ENCODE assay signal across 33 cellular contexts in genomic region chr10:1716839-1717238, GRCh38. TPM values are rescaled to one million over a fixed set of nuclear protein-coding genes. Genes with fewer than 3 reads are reported as not detected.
"Had no signal": no experiment of that assay in that cellular context is flagged by ENCODE, and none has a peak within 500 bp of the region (broad histone marks: within the 10 kb centered on the region; RNA-seq: fewer than 3 reads in every experiment).

No MANE protein-coding gene starts in this region.

- H3K9me3 ChIP-seq: ascending aorta, breast epithelium, colonic mucosa, esophagus squamous epithelium, gastroesophageal sphincter had no signal

- FAIRE-seq: endometrium, endothelial cell of umbilical vein had no signal

- H3K4me1 ChIP-seq: ascending aorta, breast epithelium, colonic mucosa, gastroesophageal sphincter, heart right ventricle had no signal

- H3K4me3 ChIP-seq: ascending aorta, breast epithelium, cardiac muscle cell, colonic mucosa, esophagus squamous epithelium, gastroesophageal sphincter, heart right ventricle had no signal

- H3K27ac Mint-ChIP-seq: activated CD4-positive, alpha-beta memory T cell treated with anti-CD3 and anti-CD28 coated beads, Interleukin-2, amount 10 ng/mL, durations not matched to agents 7 days and 5 days; activated CD4-positive, alpha-beta T cell treated with anti-CD3 and anti-CD28 coated beads, Interleukin-2, amount 10 ng/mL, durations not matched to agents 7 days and 5 days; activated naive CD4-positive, alpha-beta T cell treated with anti-CD3 and anti-CD28 coated beads, Interleukin-2, amount 10 ng/mL, durations not matched to agents 7 days and 5 days; activated naive CD4-positive, alpha-beta T cell treated with anti-CD3 and anti-CD28 coated beads, Interleukin-2, amount 50 U/mL, for 72 hours; activated naive CD8-positive, alpha-beta T cell treated with anti-CD3 and anti-CD28 coated beads, Interleukin-2, amount 10 ng/mL, durations not matched to agents 7 days and 5 days; activated T-cell treated with anti-CD3 and anti-CD28 coated beads, Interleukin-2, amount 50 U/mL, for 24 hours; activated T-cell treated with anti-CD3 and anti-CD28 coated beads, Interleukin-2, amount 50 U/mL, for 72 hours; brain had no signal

- H3K27me3 Mint-ChIP-seq: brain had no signal

- DNase-seq: activated CD4-positive, alpha-beta memory T cell treated with anti-CD3 and anti-CD28 coated beads, Interleukin-2, amount 10 ng/mL, durations not matched to agents 7 days and 5 days; activated CD4-positive, alpha-beta T cell treated with anti-CD3 and anti-CD28 coated beads for 1 hour; activated CD4-positive, alpha-beta T cell treated with anti-CD3 and anti-CD28 coated beads for 4 hours; activated CD4-positive, alpha-beta T cell treated with anti-CD3 and anti-CD28 coated beads, Interleukin-2, amount 10 ng/mL, durations not matched to agents 7 days and 5 days; activated CD4-positive, alpha-beta T cell treated with anti-CD3 and anti-CD28 coated beads, Interleukin-2, amount 50 U/mL, for 4 hours; activated CD8-positive, alpha-beta memory T cell treated with anti-CD3 and anti-CD28 coated beads, Interleukin-2, amount 50 U/mL, for 48 hours; activated gamma-delta T cell; activated naive CD4-positive, alpha-beta T cell; activated naive CD4-positive, alpha-beta T cell treated with anti-CD3 and anti-CD28 coated beads, Interleukin-2, amount 10 ng/mL, durations not matched to agents 7 days and 5 days; activated naive CD8-positive, alpha-beta T cell treated with anti-CD3 and anti-CD28 coated beads, Interleukin-2, amount 10 ng/mL, durations not matched to agents 7 days and 5 days; activated T-cell treated with anti-CD3 and anti-CD28 coated beads for 4 hours; activated T-cell treated with anti-CD3 and anti-CD28 coated beads, Interleukin-2, amount 50 U/mL, for 24 hours; activated T-cell treated with anti-CD3 and anti-CD28 coated beads, Interleukin-2, amount 50 U/mL, for 72 hours; central memory CD4-positive, alpha-beta T cell; cerebellar nuclear complex; colonic mucosa; effector CD8-positive, alpha-beta T cell; esophagus squamous epithelium; foreskin melanocyte; heart right ventricle; T-helper 2 cell had no signal

- H3K27me3 ChIP-seq: ascending aorta, cardiac muscle cell, colonic mucosa had no signal

- H3K4me1 Mint-ChIP-seq: activated CD4-positive, alpha-beta memory T cell treated with anti-CD3 and anti-CD28 coated beads, Interleukin-2, amount 10 ng/mL, durations not matched to agents 7 days and 5 days; activated CD4-positive, alpha-beta T cell treated with anti-CD3 and anti-CD28 coated beads, Interleukin-2, amount 10 ng/mL, durations not matched to agents 7 days and 5 days; activated naive CD4-positive, alpha-beta T cell treated with anti-CD3 and anti-CD28 coated beads, Interleukin-2, amount 10 ng/mL, durations not matched to agents 7 days and 5 days; activated naive CD8-positive, alpha-beta T cell treated with anti-CD3 and anti-CD28 coated beads, Interleukin-2, amount 10 ng/mL, durations not matched to agents 7 days and 5 days had no signal

- H3K9me3 Mint-ChIP-seq: activated CD4-positive, alpha-beta memory T cell treated with anti-CD3 and anti-CD28 coated beads, Interleukin-2, amount 10 ng/mL, durations not matched to agents 7 days and 5 days; activated CD4-positive, alpha-beta T cell treated with anti-CD3 and anti-CD28 coated beads, Interleukin-2, amount 10 ng/mL, durations not matched to agents 7 days and 5 days; activated naive CD4-positive, alpha-beta T cell treated with anti-CD3 and anti-CD28 coated beads, Interleukin-2, amount 10 ng/mL, durations not matched to agents 7 days and 5 days; activated naive CD8-positive, alpha-beta T cell treated with anti-CD3 and anti-CD28 coated beads, Interleukin-2, amount 10 ng/mL, durations not matched to agents 7 days and 5 days; activated T-cell treated with anti-CD3 and anti-CD28 coated beads, Interleukin-2, amount 50 U/mL, for 24 hours; activated T-cell treated with anti-CD3 and anti-CD28 coated beads, Interleukin-2, amount 50 U/mL, for 72 hours had no signal

- H3K4me3 Mint-ChIP-seq: activated CD4-positive, alpha-beta memory T cell treated with anti-CD3 and anti-CD28 coated beads, Interleukin-2, amount 10 ng/mL, durations not matched to agents 7 days and 5 days; activated CD4-positive, alpha-beta T cell treated with anti-CD3 and anti-CD28 coated beads, Interleukin-2, amount 10 ng/mL, durations not matched to agents 7 days and 5 days; activated naive CD4-positive, alpha-beta T cell treated with anti-CD3 and anti-CD28 coated beads, Interleukin-2, amount 10 ng/mL, durations not matched to agents 7 days and 5 days; activated naive CD8-positive, alpha-beta T cell treated with anti-CD3 and anti-CD28 coated beads, Interleukin-2, amount 10 ng/mL, durations not matched to agents 7 days and 5 days; activated T-cell treated with anti-CD3 and anti-CD28 coated beads, Interleukin-2, amount 50 U/mL, for 24 hours; activated T-cell treated with anti-CD3 and anti-CD28 coated beads, Interleukin-2, amount 50 U/mL, for 72 hours; brain had no signal

- H3K27ac ChIP-seq: ascending aorta, breast epithelium, cardiac muscle cell, colonic mucosa, epithelial cell of prostate, esophagus squamous epithelium, gastroesophageal sphincter, heart right ventricle had no signal

- H3K36me3 ChIP-seq: ascending aorta, breast epithelium, cardiac muscle cell, colonic mucosa, esophagus squamous epithelium, gastroesophageal sphincter, heart right ventricle had no signal

- H3K36me3 Mint-ChIP-seq: activated naive CD4-positive, alpha-beta T cell treated with anti-CD3 and anti-CD28 coated beads, Interleukin-2, amount 10 ng/mL, durations not matched to agents 7 days and 5 days; activated naive CD8-positive, alpha-beta T cell treated with anti-CD3 and anti-CD28 coated beads, Interleukin-2, amount 10 ng/mL, durations not matched to agents 7 days and 5 days had no signal

- ATAC-seq: activated naive CD4-positive, alpha-beta T cell treated with anti-CD3 and anti-CD28 coated beads, Interleukin-2, amount 50 U/mL, for 72 hours; activated T-cell treated with anti-CD3 and anti-CD28 coated beads, Interleukin-2, amount 50 U/mL, for 72 hours; gastroesophageal sphincter; heart right ventricle had no signal

RNA-seq across cellular contexts. Expression of gene ADARB2, which starts 20.5 kb away (rescaled TPM):
- total RNA-seq: ascending aorta, dermis microvascular lymphatic vessel endothelial cell, endothelial cell of umbilical vein, fibroblast of lung, fibroblast of villous mesenchyme had no signal
- polyA plus RNA-seq: endothelial cell of umbilical vein, fibroblast of lung had no signal
